In genomic region chr10:113937258-113937657, GRCh38 we compare ENCODE assay signal across 1 cellular context.
TF ChIP-seq lines count a peak whose summit lies in the region.

No MANE protein-coding gene starts in this region.

TF ChIP-seq in liver, 16 proteins besides CTCF, POLR2A, EP300 and RAD21 (continued from another document):
- no peak for TF ChIP-seq REST (IDR thresholded peaks at IDR 0.05)
- no peak for TF ChIP-seq RXRA (IDR thresholded peaks at IDR 0.05)
- no peak for TF ChIP-seq FOXA1 (IDR thresholded peaks at IDR 0.05)
